8 cellular contexts compared by ENCODE assay signal in genomic region chr19:17348700-17349099, GRCh38. TPM values are rescaled to one million over a fixed set of nuclear protein-coding genes. Genes with fewer than 3 reads are reported as not detected.
DNase-seq lines count a peak whose midpoint lies in the region; ATAC-seq and TF ChIP-seq lines count a peak whose summit lies in the region.

No MANE protein-coding gene starts in this region.

- TF ChIP-seq CTCF in PC-9 (conservative IDR thresholded peaks at IDR 0.05), result no peak
- TF ChIP-seq CTCF in fibroblast of mammary gland (conservative IDR thresholded peaks at IDR 0.05; ENCODE audit: control insufficient read depth, insufficient read depth, low read depth, low read length), result no peak
- no peak for TF ChIP-seq CTCF in osteoblast (IDR thresholded peaks at IDR 0.05; ENCODE audit: extremely low read depth, low read depth, low read length)

- H4K20me1 ChIP-seq in PC-9 (ENCODE audit: insufficient read depth), result no peaks in the 10 kb centered on the region
- H4K20me1 ChIP-seq in osteoblast (ENCODE audit: insufficient read depth, low read length), result no peaks in the 10 kb centered on the region

- no peaks in the 10 kb centered on the region for H3K27me3 ChIP-seq in PC-9 (ENCODE audit: insufficient read depth, low read depth)
- H3K27me3 ChIP-seq in osteoblast (ENCODE audit: insufficient read depth, low read length), result peaks cover 6% of the 10 kb centered on the region

- H3F3A ChIP-seq in PC-9 (ENCODE audit: insufficient read depth, low read depth), result peaks cover 33% of the 10 kb centered on the region; the same call in 1 of the 2 replicates

- ATAC-seq in HG02870 (IDR thresholded peaks at IDR 0.05; ENCODE audit: unreplicated experiment), result no peak

- BruUV-seq in PC-9 (replicated peaks; lab: Mats Ljungman, UMichigan), result no TSS peak

- CTCF ChIA-PET in PC-9 (lab: Charles Lee), result interaction anchor here (0.6 to 0.7 kb wide), 3 partner anchors 50 to 418 kb away, joined by 3 to 5 read pairs (median 3); no protein-coding TSS in a partner anchor

- intact Hi-C loops in PC-9 (cut with micrococcal nuclease; ENCODE audit: unreplicated experiment), result loop anchor here (1.0 to 5.0 kb wide), 2 partner anchors 33 to 509 kb away; partner anchors contain the start of gene RPL18A

- H3K4me1 ChIP-seq in PC-9 (replicated peaks; ENCODE audit: insufficient read depth) (peaks cover 10% of the 10 kb centered on the region), osteoblast (ENCODE audit: insufficient read depth, low read length) (peaks cover 10% of the 10 kb centered on the region)

- peak overlapping the region; percentile 71; the same call in 1 of the 2 replicates for H2AFZ ChIP-seq in PC-9
- H2AFZ ChIP-seq in osteoblast (ENCODE audit: low read length), result peak overlapping the region; percentile 93

- H3K27ac ChIP-seq in PC-9 (no peak overlapping the region), osteoblast (ENCODE audit: low read depth, low read length) (no peak overlapping the region)

- no peaks in the 10 kb centered on the region for H3K79me2 ChIP-seq in PC-9 (ENCODE audit: low read depth)
- H3K79me2 ChIP-seq in osteoblast (ENCODE audit: insufficient read depth, low read length), result no peaks in the 10 kb centered on the region

- H3K36me3 ChIP-seq in PC-9 (ENCODE audit: low read depth) (no peaks in the 10 kb centered on the region), osteoblast (ENCODE audit: insufficient read depth, low read length) (no peaks in the 10 kb centered on the region)

- H3K9me3 ChIP-seq in PC-9 (ENCODE audit: insufficient read depth, low read depth), result no peaks in the 10 kb centered on the region
- H3K9me3 ChIP-seq in osteoblast (ENCODE audit: low read depth, low read length), result no peaks in the 10 kb centered on the region

- peak overlapping the region; percentile 64 for H3K4me2 ChIP-seq in PC-9
- H3K4me2 ChIP-seq in osteoblast (ENCODE audit: insufficient read depth, low read length), result peak overlapping the region; percentile 75

- H3K4me3 ChIP-seq in PC-9, result peak overlapping the region; percentile 24; the same call in 1 of the 2 replicates
- H3K4me3 ChIP-seq in fibroblast of mammary gland (ENCODE audit: control insufficient read depth, low read depth, low read length), result no peak overlapping the region
- H3K4me3 ChIP-seq in osteoblast (ENCODE audit: insufficient read depth, low read length), result peak overlapping the region; percentile 63

- DNase-seq in DMS153 (lab: John Stamatoyannopoulos, UW), result peak; percentile 61
- DNase-seq in PC-9, result peak; percentile 61
- DNase-seq in fibroblast of mammary gland (ENCODE audit: low read depth), result peak; percentile 67
- peak; percentile 92 for DNase-seq in osteoblast (ENCODE audit: insufficient read length, low spot score, missing footprints)
- DNase-seq in SKM-1 (lab: John Stamatoyannopoulos, UW; ENCODE audit: unreplicated experiment), result no peak
- DNase-seq in NOMO-1 treated with DMSO at 0.1 percent for 48 hours (lab: John Stamatoyannopoulos, UW; ENCODE audit: unreplicated experiment), result no peak
- no peak for DNase-seq in cortex of kidney (lab: John Stamatoyannopoulos, UW)

- H3K9me2 ChIP-seq in PC-9 (ENCODE audit: insufficient read depth), result no peaks in the 10 kb centered on the region

- POLR2A ChIA-PET in PC-9 (lab: Charles Lee; ENCODE audit: unreplicated experiment), result interaction anchor here (0.5 to 0.6 kb wide), 2 partner anchors 27 to 80 kb away, joined by 3 to 5 read pairs; no protein-coding TSS in a partner anchor

RNA-seq across cellular contexts. Expression of gene GTPBP3, which starts 11.3 kb away (rescaled TPM):
- total RNA-seq in PC-9 (2021) (48.8 and 50.7 TPM in 2 replicates), osteoblast (10.9 and 14.7 TPM in 2 replicates)

RNA-seq across cellular contexts. Expression of gene ANO8, which starts 14.0 kb away (rescaled TPM):
- total RNA-seq in PC-9 (2021) (11.4 and 15.1 TPM in 2 replicates), osteoblast (5.1 and 7.4 TPM in 2 replicates)

RNA-seq across cellular contexts. Expression of gene PLVAP, which starts 28.4 kb away (rescaled TPM):
- not detected in 2 replicates for total RNA-seq in PC-9 (2021)
- not detected in 2 replicates for total RNA-seq in osteoblast

RNA-seq across cellular contexts. Expression of gene DDA1, which starts 39.3 kb away (rescaled TPM):
- total RNA-seq in PC-9 (2021) (47.6 and 72.5 TPM in 2 replicates), osteoblast (8.5 and 11.6 TPM in 2 replicates)

RNA-seq across cellular contexts. Expression of gene MRPL34, which starts 43.0 kb away (rescaled TPM):
- total RNA-seq in PC-9 (2021), result 64.8 and 70.8 TPM in 2 replicates
- total RNA-seq in osteoblast, result 21.8 and 40.5 TPM in 2 replicates

Comparison
In these comparisons a context has a peak if more than half of its experiments do, and no peak if none do; other contexts are left out.
1. DNase-seq: peak in DMS153 (single experiment), PC-9 (2 of 2), fibroblast of mammary gland (single experiment) and osteoblast (single experiment); none in SKM-1 (single experiment), NOMO-1 treated with DMSO at 0.1 percent for 48 hours (single experiment) and cortex of kidney (single experiment).